ENCODE assay signal across 24 cellular contexts in genomic region chr4:76569225-76569624, GRCh38.
A peak's percentile ranks its signal among the peaks of the same experiment; 100 is the strongest.
DNase-seq lines count a peak whose midpoint lies in the region; ATAC-seq, FAIRE-seq and TF ChIP-seq lines count a peak whose summit lies in the region.
"Had no signal": no experiment of that assay in that cellular context is flagged by ENCODE, and none has a peak within 500 bp of the region (broad histone marks: within the 10 kb centered on the region; RNA-seq: fewer than 3 reads in every experiment).

No MANE protein-coding gene starts in this region.

- no peaks in the 10 kb centered on the region for H3K79me2 ChIP-seq in PC-3 (ENCODE audit: low read length)
- H3K79me2 ChIP-seq in mesendoderm (ENCODE audit: control insufficient read depth, insufficient read depth, low read length) = no peaks in the 10 kb centered on the region

- no peak overlapping the region for H2AFZ ChIP-seq in PC-3 (ENCODE audit: low read length)

- no peak overlapping the region for H3K23ac ChIP-seq in mesendoderm (ENCODE audit: low read length)

- no peak overlapping the region for H3K18ac ChIP-seq in mesendoderm (ENCODE audit: low read length)

- TF ChIP-seq CTCF in GM12865 (IDR thresholded peaks at IDR 0.05; ENCODE audit: insufficient read depth, low read depth, low read length, missing control alignments) (no peak), PC-3 (conservative IDR thresholded peaks at IDR 0.05; ENCODE audit: low read depth, low read length) (no peak)

- H3K79me1 ChIP-seq in mesendoderm (ENCODE audit: low read length) = no peaks in the 10 kb centered on the region

- no peak overlapping the region for H2AK5ac ChIP-seq in mesendoderm (ENCODE audit: low read length)

- H2BK120ac ChIP-seq in mesendoderm (ENCODE audit: low read depth, low read length) = no peak overlapping the region

- H3K4me3 ChIP-seq in GM12865 (ENCODE audit: low read depth, low read length) (no peak overlapping the region), PC-3 (ENCODE audit: low read length) (no peak overlapping the region), mesendoderm (ENCODE audit: low read length) (no peak overlapping the region)
- H3K4me3 ChIP-seq: thoracic aorta had no signal

- peaks cover 30% of the 10 kb centered on the region for H3K4me1 ChIP-seq in PC-3 (ENCODE audit: insufficient read depth, low read length)
- H3K4me1 ChIP-seq in mesendoderm (ENCODE audit: control insufficient read depth, low read depth, low read length) = peaks cover 2% of the 10 kb centered on the region

- no peak for TF ChIP-seq POLR2A in GM12891 (IDR thresholded peaks at IDR 0.05; ENCODE audit: low read depth, low read length)

- no TSS peak for BruUV-seq in PC-3 (replicated peaks; lab: Mats Ljungman, UMichigan)

- H3K27ac ChIP-seq in PC-3 (ENCODE audit: low read length) (peak overlapping the region; percentile 61; the same call in 1 of the 2 replicates), mesendoderm (ENCODE audit: low read depth, low read length) (no peak overlapping the region)
- H3K27ac ChIP-seq: brain microvascular endothelial cell had no signal

- H3K36me3 ChIP-seq in PC-3 (ENCODE audit: low read depth, low read length) (no peaks in the 10 kb centered on the region), mesendoderm (ENCODE audit: control insufficient read depth, insufficient read depth, low read length) (no peaks in the 10 kb centered on the region)
- H3K36me3 ChIP-seq: brain microvascular endothelial cell, thoracic aorta had no signal

- no CpG with 5 or more reads among the region's 3 CpGs for WGBS in mesendoderm (ENCODE audit: extremely low coverage, insufficient coverage, low lambda C conversion rate)

- H2BK5ac ChIP-seq in mesendoderm (ENCODE audit: low read length) = no peak overlapping the region

- H3K27me3 ChIP-seq in PC-3 (ENCODE audit: low read length) (no peaks in the 10 kb centered on the region), mesendoderm (ENCODE audit: insufficient read depth, low read length, poor library complexity) (no peaks in the 10 kb centered on the region)
- H3K27me3 ChIP-seq: brain microvascular endothelial cell had no signal

- FAIRE-seq in GM12891 (lab: Jason Lieb, UNC) (no peak), frontal cortex (lab: Jason Lieb, UNC) (no peak)
- FAIRE-seq: colon, GM19239, H1, TTC549 had no signal

- H3K4me2 ChIP-seq in PC-3 (ENCODE audit: low read length) (no peak overlapping the region), mesendoderm (ENCODE audit: low read length) (no peak overlapping the region)

- H4K5ac ChIP-seq in mesendoderm (ENCODE audit: low read length) = no peak overlapping the region

- no peaks in the 10 kb centered on the region for H3F3A ChIP-seq in PC-3 (ENCODE audit: low read length, unreplicated experiment)

- no peak overlapping the region for H3K56ac ChIP-seq in mesendoderm (ENCODE audit: low read length)

- POLR2A ChIA-PET in PC-3 (lab: Charles Lee; ENCODE audit: unreplicated experiment) = no interaction called here

- H3K4ac ChIP-seq in mesendoderm (ENCODE audit: low read depth, low read length) = no peak overlapping the region

- no peak overlapping the region for H2BK15ac ChIP-seq in mesendoderm (replicated peaks; ENCODE audit: low read depth)

- CTCF ChIA-PET in PC-3 (lab: Charles Lee) = no interaction called here

- DNase-seq in GM12865 (ENCODE audit: low read depth) = peak; percentile 16
- DNase-seq in PC-3 = no peak
- peak; percentile 55 for DNase-seq in kidney tubule cell (ENCODE audit: low spot score)
- DNase-seq in renal cortical epithelial cell (ENCODE audit: low read depth) = peak; percentile 57
- DNase-seq in mesendoderm = no peak
- no peak for DNase-seq in GM12891 (ENCODE audit: insufficient read length, low spot score)
- no peak for DNase-seq in frontal cortex (ENCODE audit: low spot score in 2 of 2)
- DNase-seq: activated CD4-positive, alpha-beta T cell treated with anti-CD3 and anti-CD28 coated beads for 1 hour; activated T-cell treated with anti-CD3 and anti-CD28 coated beads, Interleukin-2, amount 50 U/mL, for 1 hour; brain microvascular endothelial cell; CD8-positive, alpha-beta memory T cell; DMS79 treated with DMSO at 0.1 percent for 48 hours; endodermal cell; midbrain; NCI-H1694 treated with DMSO at 0.1 percent for 48 hours; posterior cingulate gyrus; Right ventricle myocardium superior; stimulated activated CD4-positive, alpha-beta T cell treated with anti-CD3 and anti-CD28 coated beads, Interleukin-1b, Interleukin-23, amount 100 ng/mL, for 48 hours had no signal

- intact Hi-C loops in PC-3 (cut with micrococcal nuclease) = no loop called here

- no peaks in the 10 kb centered on the region for H3K9me2 ChIP-seq in PC-3 (replicated peaks; ENCODE audit: low read length)

- no peak overlapping the region for H4K8ac ChIP-seq in mesendoderm (ENCODE audit: low read depth, low read length)

- H3K9me3 ChIP-seq in PC-3 (ENCODE audit: low read length) = no peaks in the 10 kb centered on the region
- H3K9me3 ChIP-seq: thoracic aorta had no signal

- ATAC-seq in PC-3 (no peak), HG03139 (IDR thresholded peaks at IDR 0.05; ENCODE audit: unreplicated experiment) (no peak)

- no peaks in the 10 kb centered on the region for H4K20me1 ChIP-seq in PC-3 (ENCODE audit: low read length)

- no peak overlapping the region for H3K9ac ChIP-seq in PC-3 (ENCODE audit: low read length)
- H3K9ac ChIP-seq in mesendoderm (ENCODE audit: low read length) = no peak overlapping the region

TF ChIP-seq in GM12891, 5 proteins besides CTCF, POLR2A, EP300 and RAD21:
- TF ChIP-seq POLR2AphosphoS5 (IDR thresholded peaks at IDR 0.05; ENCODE audit: low read depth, low read length) (no peak), TAF1 (IDR thresholded peaks at IDR 0.05; ENCODE audit: low read depth, low read length) (no peak), PAX5 (IDR thresholded peaks at IDR 0.05; ENCODE audit: insufficient read depth, low read length, severe bottlenecking) (no peak), SPI1 (IDR thresholded peaks at IDR 0.05; ENCODE audit: low read depth, low read length) (no peak), POU2F2 (IDR thresholded peaks at IDR 0.05; ENCODE audit: low read depth, low read length) (no peak)

Comparison
In these comparisons a context has a peak if more than half of its experiments do, and no peak if none do; other contexts are left out.
1. DNase-seq: peak in GM12865 (single experiment), kidney tubule cell (single experiment) and renal cortical epithelial cell (single experiment); none in PC-3 (single experiment), mesendoderm (single experiment), GM12891 (single experiment) and frontal cortex (0 of 2).